1 cellular context compared by ENCODE assay signal in the genomic region with DNA sequence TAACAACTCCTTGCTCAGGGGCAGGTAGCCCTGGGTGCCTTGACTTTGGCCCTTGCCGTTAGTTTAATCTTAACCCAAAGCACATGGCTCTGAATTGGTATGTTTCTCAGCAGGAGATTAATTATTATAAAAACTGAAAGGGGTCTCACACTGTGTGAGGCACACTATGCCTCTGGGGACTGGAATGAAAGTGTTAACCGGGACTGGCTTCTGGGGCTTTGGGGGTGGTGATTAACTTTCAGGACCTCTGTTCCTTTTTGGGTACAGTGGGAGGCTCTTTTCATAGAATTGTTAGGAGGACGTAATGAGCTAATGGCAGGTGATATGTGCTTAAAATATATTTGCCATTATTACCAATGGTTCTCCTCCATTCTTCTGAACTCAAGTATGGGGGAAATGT.
TF ChIP-seq lines count a peak whose summit lies in the region.

No MANE protein-coding gene starts in this region.

TF ChIP-seq in GM23338, 12 proteins besides CTCF, POLR2A, EP300 and RAD21 (continued from another document):
- TF ChIP-seq, protein P1, sequence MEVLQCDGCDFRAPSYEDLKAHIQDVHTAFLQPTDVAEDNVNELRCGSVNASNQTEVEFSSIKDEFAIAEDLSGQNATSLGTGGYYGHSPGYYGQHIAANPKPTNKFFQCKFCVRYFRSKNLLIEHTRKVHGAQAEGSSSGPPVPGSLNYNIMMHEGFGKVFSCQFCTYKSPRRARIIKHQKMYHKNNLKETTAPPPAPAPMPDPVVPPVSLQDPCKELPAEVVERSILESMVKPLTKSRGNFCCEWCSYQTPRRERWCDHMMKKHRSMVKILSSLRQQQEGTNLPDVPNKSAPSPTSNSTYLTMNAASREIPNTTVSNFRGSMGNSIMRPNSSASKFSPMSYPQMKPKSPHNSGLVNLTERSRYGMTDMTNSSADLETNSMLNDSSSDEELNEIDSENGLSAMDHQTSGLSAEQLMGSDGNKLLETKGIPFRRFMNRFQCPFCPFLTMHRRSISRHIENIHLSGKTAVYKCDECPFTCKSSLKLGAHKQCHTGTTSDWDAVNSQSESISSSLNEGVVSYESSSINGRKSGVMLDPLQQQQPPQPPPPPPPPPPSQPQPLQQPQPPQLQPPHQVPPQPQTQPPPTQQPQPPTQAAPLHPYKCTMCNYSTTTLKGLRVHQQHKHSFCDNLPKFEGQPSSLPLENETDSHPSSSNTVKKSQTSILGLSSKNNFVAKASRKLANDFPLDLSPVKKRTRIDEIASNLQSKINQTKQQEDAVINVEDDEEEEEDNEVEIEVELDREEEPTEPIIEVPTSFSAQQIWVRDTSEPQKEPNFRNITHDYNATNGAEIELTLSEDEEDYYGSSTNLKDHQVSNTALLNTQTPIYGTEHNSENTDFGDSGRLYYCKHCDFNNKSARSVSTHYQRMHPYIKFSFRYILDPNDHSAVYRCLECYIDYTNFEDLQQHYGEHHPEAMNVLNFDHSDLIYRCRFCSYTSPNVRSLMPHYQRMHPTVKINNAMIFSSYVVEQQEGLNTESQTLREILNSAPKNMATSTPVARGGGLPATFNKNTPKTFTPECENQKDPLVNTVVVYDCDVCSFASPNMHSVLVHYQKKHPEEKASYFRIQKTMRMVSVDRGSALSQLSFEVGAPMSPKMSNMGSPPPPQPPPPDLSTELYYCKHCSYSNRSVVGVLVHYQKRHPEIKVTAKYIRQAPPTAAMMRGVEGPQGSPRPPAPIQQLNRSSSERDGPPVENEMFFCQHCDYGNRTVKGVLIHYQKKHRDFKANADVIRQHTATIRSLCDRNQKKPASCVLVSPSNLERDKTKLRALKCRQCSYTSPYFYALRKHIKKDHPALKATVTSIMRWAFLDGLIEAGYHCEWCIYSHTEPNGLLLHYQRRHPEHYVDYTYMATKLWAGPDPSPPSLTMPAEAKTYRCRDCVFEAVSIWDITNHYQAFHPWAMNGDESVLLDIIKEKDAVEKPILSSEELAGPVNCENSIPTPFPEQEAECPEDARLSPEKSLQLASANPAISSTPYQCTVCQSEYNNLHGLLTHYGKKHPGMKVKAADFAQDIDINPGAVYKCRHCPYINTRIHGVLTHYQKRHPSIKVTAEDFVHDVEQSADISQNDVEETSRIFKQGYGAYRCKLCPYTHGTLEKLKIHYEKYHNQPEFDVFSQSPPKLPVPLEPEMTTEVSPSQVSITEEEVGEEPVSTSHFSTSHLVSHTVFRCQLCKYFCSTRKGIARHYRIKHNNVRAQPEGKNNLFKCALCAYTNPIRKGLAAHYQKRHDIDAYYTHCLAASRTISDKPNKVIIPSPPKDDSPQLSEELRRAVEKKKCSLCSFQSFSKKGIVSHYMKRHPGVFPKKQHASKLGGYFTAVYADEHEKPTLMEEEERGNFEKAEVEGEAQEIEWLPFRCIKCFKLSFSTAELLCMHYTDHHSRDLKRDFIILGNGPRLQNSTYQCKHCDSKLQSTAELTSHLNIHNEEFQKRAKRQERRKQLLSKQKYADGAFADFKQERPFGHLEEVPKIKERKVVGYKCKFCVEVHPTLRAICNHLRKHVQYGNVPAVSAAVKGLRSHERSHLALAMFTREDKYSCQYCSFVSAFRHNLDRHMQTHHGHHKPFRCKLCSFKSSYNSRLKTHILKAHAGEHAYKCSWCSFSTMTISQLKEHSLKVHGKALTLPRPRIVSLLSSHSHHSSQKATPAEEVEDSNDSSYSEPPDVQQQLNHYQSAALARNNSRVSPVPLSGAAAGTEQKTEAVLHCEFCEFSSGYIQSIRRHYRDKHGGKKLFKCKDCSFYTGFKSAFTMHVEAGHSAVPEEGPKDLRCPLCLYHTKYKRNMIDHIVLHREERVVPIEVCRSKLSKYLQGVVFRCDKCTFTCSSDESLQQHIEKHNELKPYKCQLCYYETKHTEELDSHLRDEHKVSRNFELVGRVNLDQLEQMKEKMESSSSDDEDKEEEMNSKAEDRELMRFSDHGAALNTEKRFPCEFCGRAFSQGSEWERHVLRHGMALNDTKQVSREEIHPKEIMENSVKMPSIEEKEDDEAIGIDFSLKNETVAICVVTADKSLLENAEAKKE (CRISPR knock-in tag; IDR thresholded peaks at IDR 0.05) = no peak
TF ChIP-seq in GM23338: peak in this region for 0.
